8 cellular contexts compared by ENCODE assay signal in the genomic region with DNA sequence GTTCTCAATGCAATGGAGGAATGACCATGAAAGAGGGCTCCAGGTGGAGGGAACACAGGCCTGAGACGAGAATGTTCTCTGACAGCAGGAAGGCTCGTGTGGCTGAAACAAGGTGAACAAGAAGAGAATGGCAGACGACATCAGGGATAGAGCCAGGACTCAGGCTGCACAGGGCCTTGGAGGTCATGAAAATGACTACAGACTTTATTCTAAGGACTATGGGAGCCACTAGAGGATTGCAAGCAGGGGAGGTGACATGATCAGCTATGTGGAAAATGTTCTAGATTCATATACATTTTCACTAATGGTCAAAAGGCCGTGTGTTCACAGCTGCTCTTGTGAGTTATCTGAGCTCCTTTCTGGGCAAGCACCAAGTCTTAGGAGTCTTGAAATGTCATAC.
"Had no signal": no experiment of that assay in that cellular context is flagged by ENCODE, and none has a peak within 500 bp of the region (broad histone marks: within the 10 kb centered on the region; RNA-seq: fewer than 3 reads in every experiment).

No MANE protein-coding gene starts in this region.

- DNase-seq: GDM1, GF-D8 had no signal

- H3K4me3 ChIP-seq: GM12878 had no signal

- FAIRE-seq: G401.6, GM12878, GM12891, GM12892, GM18507, GM19239 had no signal

- ATAC-seq: GM12878 had no signal
